ENCODE assay signal across 17 cellular contexts in genomic region chr17:28686296-28686695, GRCh38. TPM values are rescaled to one million over a fixed set of nuclear protein-coding genes. Genes with fewer than 3 reads are reported as not detected.
A peak's percentile ranks its signal among the peaks of the same experiment; 100 is the strongest.
DNase-seq lines count a peak whose midpoint lies in the region; ATAC-seq, FAIRE-seq and TF ChIP-seq lines count a peak whose summit lies in the region.
"Had no signal": no experiment of that assay in that cellular context is flagged by ENCODE, and none has a peak within 500 bp of the region (broad histone marks: within the 10 kb centered on the region; RNA-seq: fewer than 3 reads in every experiment).

No MANE protein-coding gene starts in this region.

- WGBS in K562 (ENCODE audit: insufficient coverage, low coverage, missing lambda C conversion rate): 88% methylated on average over 4 of the region's 4 CpGs
- WGBS in esophagus muscularis mucosa: 79% methylated on average over 4 of the region's 4 CpGs

- DNase-seq in D341Med (ENCODE audit: low spot score) (peak; percentile 58), NCI-H2171 treated with DMSO at 0.1 percent for 48 hours (lab: John Stamatoyannopoulos, UW) (peak; percentile 64), K562 (ENCODE audit: extremely low read depth in 1 of 4, low spot score in 3 of 4) (no peak), kidney (peak; percentile 6), DMS53 treated with DMSO at 0.1 percent for 48 hours (lab: John Stamatoyannopoulos, UW; ENCODE audit: unreplicated experiment) (no peak), H54 (ENCODE audit: insufficient read length, low spot score) (no peak), esophagus muscularis mucosa (ENCODE audit: extremely low spot score) (no peak)
- DNase-seq: CD4-positive, alpha-beta T cell; DMS79; NCI-H1417; NCI-H187; NCI-H2107; SHP77 had no signal

- TF ChIP-seq POLR2A in K562 (conservative IDR thresholded peaks at IDR 0.05) (no peak), H54 (IDR thresholded peaks at IDR 0.05; ENCODE audit: low read depth, low read length) (no peak), esophagus muscularis mucosa (IDR thresholded peaks at IDR 0.05; ENCODE audit: low read depth) (no peak)

- H3K27ac ChIP-seq in K562 (ENCODE audit: extremely low read depth, low read depth, low read length) (no peak overlapping the region), kidney (ENCODE audit: low read depth in 2 of 2, low read length in 2 of 2) (no peak overlapping the region), esophagus muscularis mucosa (replicated peaks in 1 of 4) (no peak overlapping the region)
- H3K27ac ChIP-seq: A549, KMS-11 had no signal

- no peak overlapping the region for H2AFZ ChIP-seq in K562 (ENCODE audit: low read depth, low read length)

- H3K4me2 ChIP-seq in K562 (ENCODE audit: insufficient read depth, low read length): no peak overlapping the region
- H3K4me2 ChIP-seq: A549, KMS-11 had no signal

- no peaks in the 10 kb centered on the region for H3K9me1 ChIP-seq in K562 (ENCODE audit: control insufficient read depth, insufficient read depth, low read length)

- no peaks in the 10 kb centered on the region for H3K79me2 ChIP-seq in K562 (ENCODE audit: control insufficient read depth, insufficient read depth, low read length)

- no peak for TF ChIP-seq RAD21 in K562 (CRISPR knock-in tag; conservative IDR thresholded peaks at IDR 0.05 in 1 of 2, IDR thresholded peaks at IDR 0.05 in 1 of 2)

- TF ChIP-seq CTCF in K562 (IDR thresholded peaks at IDR 0.05 in 2 of 3, conservative IDR thresholded peaks at IDR 0.05 in 1 of 3; ENCODE audit: insufficient read depth in 2 of 3, low read depth in 1 of 3, low read length in 3 of 3) (no peak), kidney (IDR thresholded peaks at IDR 0.05; ENCODE audit: borderline replicate concordance, extremely low read depth, insufficient read depth) (no peak), esophagus muscularis mucosa (IDR thresholded peaks at IDR 0.05) (no peak)

- intact Hi-C loops in K562 (cut with micrococcal nuclease) (no loop called here), kidney (cut with DNase I) (no loop called here), esophagus muscularis mucosa (cut with DNase I) (no loop called here)

- H3K9me3 ChIP-seq in K562 (replicated peaks; ENCODE audit: control insufficient read depth, insufficient read depth, low read depth, low read length) (no peaks in the 10 kb centered on the region), kidney (ENCODE audit: control insufficient read depth in 1 of 2, low read length in 2 of 2) (no peaks in the 10 kb centered on the region), esophagus muscularis mucosa (no peaks in the 10 kb centered on the region)
- H3K9me3 ChIP-seq: A549 had no signal

- ATAC-seq in K562: no peak
- ATAC-seq in HG03439 (IDR thresholded peaks at IDR 0.05; ENCODE audit: unreplicated experiment): no peak
- ATAC-seq: A549 had no signal

- H3K27me3 ChIP-seq in K562 (ENCODE audit: control insufficient read depth in 2 of 2, insufficient read depth in 2 of 2, low read length in 2 of 2): no peaks in the 10 kb centered on the region
- no peaks in the 10 kb centered on the region for H3K27me3 ChIP-seq in esophagus muscularis mucosa

- POLR2A ChIA-PET in K562 (lab: Yijun Ruan, JAX): interaction anchor here (0.7 to 1.2 kb wide), 5 partner anchors 15 to 59 kb away, joined by 3 read pairs; partner anchors contain the start of gene RPL23A

- in situ Hi-C loops in K562 (cut with MboI): no loop called here

- H3K36me3 ChIP-seq in K562 (ENCODE audit: control insufficient read depth, insufficient read depth, low read length) (peaks cover 97% of the 10 kb centered on the region), kidney (ENCODE audit: control insufficient read depth in 1 of 2, insufficient read depth in 2 of 2, low read length in 2 of 2) (peaks cover 66 to 86% of the 10 kb centered on the region in 2 donors), esophagus muscularis mucosa (peaks cover 100% of the 10 kb centered on the region in 4 donors)

- no TSS peak for BruUV-seq in K562 (replicated peaks; lab: Mats Ljungman, UMichigan)

- H3K4me3 ChIP-seq in K562 (no peak overlapping the region), kidney (ENCODE audit: low read length in 2 of 2) (no peak overlapping the region), esophagus muscularis mucosa (no peak overlapping the region)
- H3K4me3 ChIP-seq: A549 had no signal

- H3K9ac ChIP-seq in K562 (ENCODE audit: insufficient read depth in 1 of 2, low read depth in 2 of 2, low read length in 2 of 2): no peak overlapping the region
- H3K9ac ChIP-seq in kidney (ENCODE audit: low read length in 2 of 2): no peak overlapping the region
- H3K9ac ChIP-seq: KMS-11 had no signal

- FAIRE-seq in K562 (lab: Jason Lieb, UNC) (no peak), kidney (lab: Jason Lieb, UNC) (no peak), H54 (lab: Jason Lieb, UNC) (no peak)
- FAIRE-seq: A549 had no signal

- no peaks in the 10 kb centered on the region for H3K4me1 ChIP-seq in K562 (replicated peaks in 1 of 2; ENCODE audit: control insufficient read depth in 2 of 2, insufficient read depth in 2 of 2, low read length in 2 of 2)
- H3K4me1 ChIP-seq in kidney (ENCODE audit: control insufficient read depth in 1 of 2, insufficient read depth in 1 of 2, low read depth in 1 of 2, low read length in 2 of 2): peaks cover 0 to 3% of the 10 kb centered on the region in 2 donors
- H3K4me1 ChIP-seq in esophagus muscularis mucosa: no peaks in the 10 kb centered on the region
- H3K4me1 ChIP-seq: A549 had no signal

- H4K20me1 ChIP-seq in K562 (replicated peaks; ENCODE audit: control insufficient read depth, insufficient read depth, low read length): no peaks in the 10 kb centered on the region

- CTCF ChIA-PET in K562 (lab: Yijun Ruan, JAX; ENCODE audit: low intra/inter-chr PET ratio): no interaction called here

- TF ChIP-seq EP300 in K562 (IDR thresholded peaks at IDR 0.05; ENCODE audit: low read length) (no peak), esophagus muscularis mucosa (IDR thresholded peaks at IDR 0.05) (no peak)

RNA-seq across cellular contexts. Expression of gene SUPT6H, which starts 24.3 kb away (rescaled TPM):
- total RNA-seq in K562 (2011; cell fraction: chromatin; rRNA removed; ENCODE audit: low replicate concordance): 349 and 431 TPM in 2 replicates
- 169 and 172 TPM in 2 replicates for total RNA-seq in K562 (2011; cell fraction: nucleolus; rRNA removed)
- 213 and 276 TPM in 2 replicates for total RNA-seq in K562 (2011; cell fraction: nucleoplasm; rRNA removed)
- total RNA-seq in K562 (2014; rRNA removed) (58.1 and 80.4 TPM in 2 replicates), K562 (2014; rRNA removed; fragmentation: Illumina TruSeq; extraction: Trizol) (44.4 and 48.2 TPM in 2 replicates), K562 (2015; rRNA removed; fragmentation: Illumina TruSeq; extraction: Trizol) (49.2 and 49.8 TPM in 2 replicates), K562 (2021) (67.9 and 77.7 TPM in 2 replicates), kidney (61.5 TPM), esophagus muscularis mucosa (10 to 100 TPM; 57.3 to 84.4 (median 71.1) TPM)
- polyA plus RNA-seq in K562 (2011; rRNA removed) (34.8 and 35.8 TPM in 2 replicates), K562 (2014; fragmentation: Illumina TruSeq; extraction: Trizol) (68.5 and 68.9 TPM in 2 replicates), K562 (2014; fragmentation: Nextera tagmentation; extraction: Ambion mirVana) (1 to 10 TPM; 1.7 to 3.3 TPM), K562 (2014; rRNA removed) (47.8 and 57.3 TPM in 2 replicates), kidney (ENCODE audit: insufficient read depth, low read depth, low replicate concordance) (21.4 TPM)
- 18.9 and 30.4 TPM in 2 replicates for polyA plus RNA-seq in K562 (2011; cell fraction: cytosol; rRNA removed)
- 56.9 and 99.5 TPM in 2 replicates for polyA plus RNA-seq in K562 (2011; cell fraction: nucleus; rRNA removed)
- 56.6 and 60.6 TPM in 2 replicates for polyA plus RNA-seq in K562 (2012)
- polyA minus RNA-seq in K562 (2011; rRNA and poly(A)+ RNA removed): 75.6 and 88.1 TPM in 2 replicates
- polyA minus RNA-seq in K562 (2011; cell fraction: cytosol; rRNA and poly(A)+ RNA removed): 39.8 and 62.6 TPM in 2 replicates
- polyA minus RNA-seq in K562 (2011; cell fraction: nucleus; rRNA and poly(A)+ RNA removed): 59.1 and 61.9 TPM in 2 replicates

RNA-seq across cellular contexts. Expression of gene SDF2, which starts 24.6 kb away (rescaled TPM):
- total RNA-seq in K562 (2011; cell fraction: chromatin; rRNA removed; ENCODE audit: low replicate concordance): 97.5 and 114 TPM in 2 replicates
- total RNA-seq in K562 (2011; cell fraction: nucleolus; rRNA removed): 81.0 and 84.6 TPM in 2 replicates
- 98.7 and 130 TPM in 2 replicates for total RNA-seq in K562 (2011; cell fraction: nucleoplasm; rRNA removed)
- total RNA-seq in K562 (2014; rRNA removed) (41.2 and 46.7 TPM in 2 replicates), K562 (2014; rRNA removed; fragmentation: Illumina TruSeq; extraction: Trizol) (62.7 and 64.0 TPM in 2 replicates), K562 (2015; rRNA removed; fragmentation: Illumina TruSeq; extraction: Trizol) (50.2 and 51.6 TPM in 2 replicates), K562 (2021) (45.7 and 50.0 TPM in 2 replicates), kidney (54.3 TPM), esophagus muscularis mucosa (10 to 100 TPM; 39.1 to 46.7 (median 42.6) TPM)
- polyA plus RNA-seq in K562 (2011; rRNA removed) (56.1 and 77.2 TPM in 2 replicates), K562 (2014; fragmentation: Illumina TruSeq; extraction: Trizol) (62.1 and 67.0 TPM in 2 replicates), K562 (2014; fragmentation: Nextera tagmentation; extraction: Ambion mirVana) (100 to 1,000 TPM; 116 to 132 TPM), K562 (2014; rRNA removed) (60.8 and 65.6 TPM in 2 replicates), kidney (ENCODE audit: insufficient read depth, low read depth, low replicate concordance) (101 TPM)
- 62.2 and 71.5 TPM in 2 replicates for polyA plus RNA-seq in K562 (2011; cell fraction: cytosol; rRNA removed)
- polyA plus RNA-seq in K562 (2011; cell fraction: nucleus; rRNA removed): 39.9 and 51.1 TPM in 2 replicates
- polyA plus RNA-seq in K562 (2012): 54.9 and 62.2 TPM in 2 replicates
- 41.3 and 62.3 TPM in 2 replicates for polyA minus RNA-seq in K562 (2011; rRNA and poly(A)+ RNA removed)
- 15.9 and 31.3 TPM in 2 replicates for polyA minus RNA-seq in K562 (2011; cell fraction: cytosol; rRNA and poly(A)+ RNA removed)
- 11.8 and 15.2 TPM in 2 replicates for polyA minus RNA-seq in K562 (2011; cell fraction: nucleus; rRNA and poly(A)+ RNA removed)

RNA-seq across cellular contexts. Expression of gene PROCA1, which starts 25.4 kb away (rescaled TPM):
- 25.9 and 39.2 TPM in 2 replicates for total RNA-seq in K562 (2011; cell fraction: chromatin; rRNA removed; ENCODE audit: low replicate concordance)
- 26.1 and 28.0 TPM in 2 replicates for total RNA-seq in K562 (2011; cell fraction: nucleolus; rRNA removed)
- 25.2 and 29.9 TPM in 2 replicates for total RNA-seq in K562 (2011; cell fraction: nucleoplasm; rRNA removed)
- total RNA-seq in K562 (2014; rRNA removed) (5.9 and 6.6 TPM in 2 replicates), K562 (2014; rRNA removed; fragmentation: Illumina TruSeq; extraction: Trizol) (2.7 and 2.9 TPM in 2 replicates), K562 (2015; rRNA removed; fragmentation: Illumina TruSeq; extraction: Trizol) (4.7 and 5.4 TPM in 2 replicates), K562 (2021) (5.3 and 5.6 TPM in 2 replicates), kidney (3.4 TPM), esophagus muscularis mucosa (1 to 10 TPM in 1 of 4 donors, under 1 TPM in 3; 0.50 to 2.1 (median 0.85) TPM)
- polyA plus RNA-seq in K562 (2011; rRNA removed) (7.0 and 7.3 TPM in 2 replicates), K562 (2014; fragmentation: Illumina TruSeq; extraction: Trizol) (5.4 and 6.7 TPM in 2 replicates), K562 (2014; fragmentation: Nextera tagmentation; extraction: Ambion mirVana) (1 to 10 TPM in 1 of 2 experiments, under 1 TPM in 1; 0.78 to 1.3 TPM), K562 (2014; rRNA removed) (13.1 and 16.2 TPM in 2 replicates), kidney (ENCODE audit: insufficient read depth, low read depth, low replicate concordance) (3.5 TPM)
- polyA plus RNA-seq in K562 (2011; cell fraction: cytosol; rRNA removed): 5.1 and 6.1 TPM in 2 replicates
- 28.0 and 51.9 TPM in 2 replicates for polyA plus RNA-seq in K562 (2011; cell fraction: nucleus; rRNA removed)
- 5.9 and 11.2 TPM in 2 replicates for polyA plus RNA-seq in K562 (2012)
- polyA minus RNA-seq in K562 (2011; rRNA and poly(A)+ RNA removed): 2.1 and 3.2 TPM in 2 replicates
- polyA minus RNA-seq in K562 (2011; cell fraction: cytosol; rRNA and poly(A)+ RNA removed): 1.0 and 3.0 TPM in 2 replicates
- polyA minus RNA-seq in K562 (2011; cell fraction: nucleus; rRNA and poly(A)+ RNA removed): 5.7 and 7.2 TPM in 2 replicates
- total RNA-seq: H4 had no signal

RNA-seq across cellular contexts. Expression of gene RAB34, which starts 31.4 kb away (rescaled TPM):
- 3.0 and 5.4 TPM in 2 replicates for total RNA-seq in K562 (2011; cell fraction: chromatin; rRNA removed; ENCODE audit: low replicate concordance)
- 1.2 and 2.6 TPM in 2 replicates for total RNA-seq in K562 (2011; cell fraction: nucleolus; rRNA removed)
- 2.2 and 3.7 TPM in 2 replicates for total RNA-seq in K562 (2011; cell fraction: nucleoplasm; rRNA removed)
- total RNA-seq in K562 (2014; rRNA removed) (0.37 and 3.8 TPM in 2 replicates), K562 (2014; rRNA removed; fragmentation: Illumina TruSeq; extraction: Trizol) (0.29 and 0.47 TPM in 2 replicates), K562 (2015; rRNA removed; fragmentation: Illumina TruSeq; extraction: Trizol) (0.18 and 0.26 TPM in 2 replicates), K562 (2021) (0.92 and 2.1 TPM in 2 replicates), kidney (119 TPM), esophagus muscularis mucosa (100 to 1,000 TPM; 147 to 216 (median 202) TPM)
- polyA plus RNA-seq in K562 (2011; rRNA removed) (0.60 and 0.81 TPM in 2 replicates), K562 (2014; fragmentation: Illumina TruSeq; extraction: Trizol) (0.19 TPM in 1 of 2 replicates, not detected in the other), K562 (2014; fragmentation: Nextera tagmentation; extraction: Ambion mirVana) (under 1 TPM in 1 of 2 experiments, not detected in 1; 0.07 TPM), K562 (2014; rRNA removed) (0.44 and 1.0 TPM in 2 replicates), kidney (ENCODE audit: insufficient read depth, low read depth, low replicate concordance) (128 TPM)
- polyA plus RNA-seq in K562 (2011; cell fraction: cytosol; rRNA removed): 0.45 and 0.53 TPM in 2 replicates
- polyA plus RNA-seq in K562 (2011; cell fraction: nucleus; rRNA removed): 1.3 and 3.1 TPM in 2 replicates
- 0.10 and 0.36 TPM in 2 replicates for polyA plus RNA-seq in K562 (2012)
- not detected in 2 replicates for polyA minus RNA-seq in K562 (2011; rRNA and poly(A)+ RNA removed)
- 3.1 TPM in 1 of 2 replicates, not detected in the other for polyA minus RNA-seq in K562 (2011; cell fraction: cytosol; rRNA and poly(A)+ RNA removed)
- polyA minus RNA-seq in K562 (2011; cell fraction: nucleus; rRNA and poly(A)+ RNA removed): 0.81 and 1.3 TPM in 2 replicates

RNA-seq across cellular contexts. Expression of gene RPL23A, which starts 33.5 kb away (rescaled TPM):
- 434 and 501 TPM in 2 replicates for total RNA-seq in K562 (2011; cell fraction: chromatin; rRNA removed; ENCODE audit: low replicate concordance)
- total RNA-seq in K562 (2011; cell fraction: nucleolus; rRNA removed): 468 and 553 TPM in 2 replicates
- total RNA-seq in K562 (2011; cell fraction: nucleoplasm; rRNA removed): 654 and 1,193 TPM in 2 replicates
- total RNA-seq in K562 (2014; rRNA removed) (1,152 and 1,205 TPM in 2 replicates), K562 (2014; rRNA removed; fragmentation: Illumina TruSeq; extraction: Trizol) (2,395 and 2,469 TPM in 2 replicates), K562 (2015; rRNA removed; fragmentation: Illumina TruSeq; extraction: Trizol) (1,764 and 1,818 TPM in 2 replicates), K562 (2021) (2,532 and 2,839 TPM in 2 replicates), kidney (1,188 TPM), esophagus muscularis mucosa (100 to 1,000 TPM; 378 to 728 (median 558) TPM)
- polyA plus RNA-seq in K562 (2011; rRNA removed) (2,188 and 2,272 TPM in 2 replicates), K562 (2014; fragmentation: Illumina TruSeq; extraction: Trizol) (1,539 and 1,550 TPM in 2 replicates), K562 (2014; fragmentation: Nextera tagmentation; extraction: Ambion mirVana) (1,000 to 10,000 TPM; 6,705 to 7,115 TPM), K562 (2014; rRNA removed) (1,016 and 1,176 TPM in 2 replicates), kidney (ENCODE audit: insufficient read depth, low read depth, low replicate concordance) (1,159 TPM)
- polyA plus RNA-seq in K562 (2011; cell fraction: cytosol; rRNA removed): 483 and 1,010 TPM in 2 replicates
- 376 and 671 TPM in 2 replicates for polyA plus RNA-seq in K562 (2011; cell fraction: nucleus; rRNA removed)
- polyA plus RNA-seq in K562 (2012): 2,873 and 3,044 TPM in 2 replicates
- 3,418 and 5,037 TPM in 2 replicates for polyA minus RNA-seq in K562 (2011; rRNA and poly(A)+ RNA removed)
- polyA minus RNA-seq in K562 (2011; cell fraction: cytosol; rRNA and poly(A)+ RNA removed): 735 and 1,003 TPM in 2 replicates
- 214 and 406 TPM in 2 replicates for polyA minus RNA-seq in K562 (2011; cell fraction: nucleus; rRNA and poly(A)+ RNA removed)

Comparison
In these comparisons a context has a peak if more than half of its experiments do, and no peak if none do; other contexts are left out.
1. DNase-seq: peak in D341Med (single experiment), NCI-H2171 treated with DMSO at 0.1 percent for 48 hours (single experiment) and kidney (single experiment); none in K562 (0 of 4), DMS53 treated with DMSO at 0.1 percent for 48 hours (single experiment), H54 (single experiment) and esophagus muscularis mucosa (single experiment).